In genomic region chr9:19117039-19117716, GRCh38 we compare ENCODE assay signal across 17 cellular contexts. TPM values are rescaled to one million over a fixed set of nuclear protein-coding genes. Genes with fewer than 3 reads are reported as not detected.
DNase-seq lines count a peak whose midpoint lies in the region; ATAC-seq and TF ChIP-seq lines count a peak whose summit lies in the region.
"Had no signal": no experiment of that assay in that cellular context is flagged by ENCODE, and none has a peak within 500 bp of the region (broad histone marks: within the 10 kb centered on the region; RNA-seq: fewer than 3 reads in every experiment).

No MANE protein-coding gene starts in this region.

- H3K9me3 Mint-ChIP-seq in CD8-positive, alpha-beta T cell = no peaks in the 10 kb centered on the region
- H3K9me3 Mint-ChIP-seq: activated B cell treated with CpG ODN at 0.5 μM for 24 hours had no signal

- H3K79me2 ChIP-seq in ACC112 (ENCODE audit: control insufficient read depth, insufficient read depth, low read length, unreplicated experiment) = peaks cover 7% of the 10 kb centered on the region

- H3K9me3 ChIP-seq in CD8-positive, alpha-beta T cell (ENCODE audit: low read length) = no peaks in the 10 kb centered on the region
- H3K9me3 ChIP-seq in adipocyte (ENCODE audit: control insufficient read depth, low read length) = no peaks in the 10 kb centered on the region
- no peaks in the 10 kb centered on the region for H3K9me3 ChIP-seq in liver (ENCODE audit: control insufficient read depth in 4 of 4, low read length in 3 of 4)
- H3K9me3 ChIP-seq: pancreas, SJSA1 had no signal

- H3K27me3 ChIP-seq in ACC112 (ENCODE audit: insufficient read depth, low read length) (no peaks in the 10 kb centered on the region), adipocyte (replicated peaks; ENCODE audit: control insufficient read depth, insufficient read depth, low read length) (no peaks in the 10 kb centered on the region), liver (ENCODE audit: control insufficient read depth in 4 of 4, insufficient read depth in 4 of 4, low read length in 3 of 4) (no peaks in the 10 kb centered on the region)
- no peaks in the 10 kb centered on the region for H3K27me3 ChIP-seq in CD8-positive, alpha-beta T cell (ENCODE audit: insufficient read depth, low read length)
- H3K27me3 ChIP-seq: pancreas, SJSA1 had no signal

- 96% methylated on average over 5 of the region's 5 CpGs for WGBS in liver

- ATAC-seq in CD8-positive, alpha-beta T cell = no peak
- no peak for ATAC-seq in HG02870 (IDR thresholded peaks at IDR 0.05; ENCODE audit: unreplicated experiment)
- no peak for ATAC-seq in HG03469 (IDR thresholded peaks at IDR 0.05; ENCODE audit: unreplicated experiment)
- ATAC-seq: HCT116, pancreas, T-helper 17 cell had no signal

- peak overlapping the region; percentile 63 for H3K9ac ChIP-seq in adipocyte (ENCODE audit: low read length)
- H3K9ac ChIP-seq in liver (ENCODE audit: low read depth in 1 of 2, low read length in 2 of 2) = no peak overlapping the region

- H3K27ac ChIP-seq in ACC112 (ENCODE audit: low read depth, low read length) (peak overlapping the region; percentile 74), liver (ENCODE audit: low read depth in 1 of 2, low read length in 2 of 2) (peak overlapping the region; percentile 25 to 37)
- H3K27ac ChIP-seq in CD8-positive, alpha-beta T cell (ENCODE audit: low read depth, low read length) = no peak overlapping the region
- H3K27ac ChIP-seq: pancreas, SJSA1 had no signal

- no peak for TF ChIP-seq RAD21 in liver (IDR thresholded peaks at IDR 0.05)

- intact Hi-C loops in CD8-positive, alpha-beta T cell (cut with DNase I, micrococcal nuclease) = no loop called here

- no peak overlapping the region for H3K4me3 Mint-ChIP-seq in CD8-positive, alpha-beta T cell
- H3K4me3 Mint-ChIP-seq: activated B cell treated with CpG ODN at 0.5 μM for 24 hours, T-helper 17 cell had no signal

- no peaks in the 10 kb centered on the region for H3K27me3 Mint-ChIP-seq in CD8-positive, alpha-beta T cell (ENCODE audit: low read depth)
- H3K27me3 Mint-ChIP-seq: activated B cell treated with CpG ODN at 0.5 μM for 24 hours, T-helper 17 cell had no signal

- no peak for TF ChIP-seq CTCF in CD8-positive, alpha-beta T cell (IDR thresholded peaks at IDR 0.05)
- TF ChIP-seq CTCF in liver (IDR thresholded peaks at IDR 0.05; ENCODE audit: low read depth, low read length, missing input control) = no peak

- no peak overlapping the region; the same call in 1 of the 2 replicates for H3K4me3 ChIP-seq in ACC112 (ENCODE audit: low read depth, low read length)
- no peak overlapping the region for H3K4me3 ChIP-seq in CD8-positive, alpha-beta T cell (ENCODE audit: low read depth, low read length)
- H3K4me3 ChIP-seq in adipocyte (ENCODE audit: low read length) = peak overlapping the region; percentile 29
- no peak overlapping the region for H3K4me3 ChIP-seq in liver (ENCODE audit: low read depth in 1 of 3, low read length in 3 of 3)
- H3K4me3 ChIP-seq: pancreas, SJSA1 had no signal

- H3K36me3 ChIP-seq in ACC112 (ENCODE audit: insufficient read depth, low read length) = peaks cover 55% of the 10 kb centered on the region
- H3K36me3 ChIP-seq in CD8-positive, alpha-beta T cell (ENCODE audit: insufficient read depth, low read length) = peaks cover 45% of the 10 kb centered on the region
- H3K36me3 ChIP-seq in adipocyte (ENCODE audit: control insufficient read depth, insufficient read depth, low read length, severe bottlenecking) = peaks cover 77% of the 10 kb centered on the region
- H3K36me3 ChIP-seq in liver (ENCODE audit: control insufficient read depth in 4 of 4, insufficient read depth in 3 of 4, low read depth in 1 of 4, low read length in 3 of 4) = peaks cover 15 to 68% (median 60%) of the 10 kb centered on the region in 4 donors

- CTCF ChIA-PET in CD8-positive, alpha-beta T cell (lab: Charles Lee) = interaction anchor here (1.4 to 1.8 kb wide), 3 partner anchors 17 to 89 kb away, joined by 3 to 5 read pairs (median 4); no protein-coding TSS in a partner anchor

- DNase-seq in CD8-positive, alpha-beta T cell = no peak
- DNase-seq in adipocyte (ENCODE audit: low read depth) (no peak), NCI-H2227 treated with DMSO at 0.1 percent for 48 hours (lab: John Stamatoyannopoulos, UW) (no peak), NCI-H510A treated with DMSO at 0.1 percent for 48 hours (lab: John Stamatoyannopoulos, UW) (no peak)
- DNase-seq: activated B cell treated with CpG ODN at 0.5 μM for 24 hours; Karpas-422; NCI-H1105 treated with DMSO at 0.1 percent for 48 hours; NCI-H524 treated with DMSO at 0.1 percent for 48 hours; pancreas; stimulated activated CD4-positive, alpha-beta T cell treated with anti-CD3 and anti-CD28 coated beads, Interleukin-4, amount 100 ng/mL, for 1 hour; T-helper 17 cell had no signal

- peaks cover 81% of the 10 kb centered on the region for H3K36me3 Mint-ChIP-seq in CD8-positive, alpha-beta T cell

- POLR2A ChIA-PET in CD8-positive, alpha-beta T cell (lab: Charles Lee) = no interaction called here

- H3K27ac Mint-ChIP-seq in CD8-positive, alpha-beta T cell = peak overlapping the region; percentile 71
- H3K27ac Mint-ChIP-seq: activated B cell treated with CpG ODN at 0.5 μM for 24 hours, T-helper 17 cell had no signal

- peaks cover 16% of the 10 kb centered on the region for H3K4me1 Mint-ChIP-seq in CD8-positive, alpha-beta T cell (ENCODE audit: low read depth)
- H3K4me1 Mint-ChIP-seq: activated B cell treated with CpG ODN at 0.5 μM for 24 hours had no signal

- H3K4me1 ChIP-seq in ACC112 (ENCODE audit: control insufficient read depth, insufficient read depth, low read length, unreplicated experiment) (peaks cover 68% of the 10 kb centered on the region), adipocyte (ENCODE audit: control insufficient read depth, insufficient read depth, low read length) (peaks cover 72% of the 10 kb centered on the region), liver (ENCODE audit: control insufficient read depth in 4 of 4, insufficient read depth in 4 of 4, low read length in 3 of 4) (peaks cover 0 to 20% (median 10%) of the 10 kb centered on the region in 4 donors)
- no peaks in the 10 kb centered on the region for H3K4me1 ChIP-seq in CD8-positive, alpha-beta T cell (ENCODE audit: insufficient read depth, low read length)
- H3K4me1 ChIP-seq: pancreas, SJSA1 had no signal

- no peak overlapping the region for H2AFZ ChIP-seq in ACC112 (ENCODE audit: low read length, unreplicated experiment)

TF ChIP-seq in liver, 16 proteins besides CTCF, POLR2A, EP300 and RAD21:
- TF ChIP-seq RXRA (IDR thresholded peaks at IDR 0.05) = no peak
- TF ChIP-seq REST (IDR thresholded peaks at IDR 0.05) = no peak
- TF ChIP-seq HNF4G (IDR thresholded peaks at IDR 0.05) = no peak

RNA-seq across cellular contexts. Expression of gene PLIN2, which starts 10.1 kb away (rescaled TPM):
- 10 to 100 TPM; 47.1 to 47.7 TPM for total RNA-seq in CD8-positive, alpha-beta T cell
- total RNA-seq in liver = 100 to 1,000 TPM in 1 of 2 donors, 10 to 100 TPM in 1; 72.7 to 688 TPM
- polyA plus RNA-seq in liver = 100 to 1,000 TPM; 344 to 513 TPM

RNA-seq across cellular contexts. Expression of gene HAUS6, which starts 14.5 kb away (rescaled TPM):
- total RNA-seq in CD8-positive, alpha-beta T cell = 10 to 100 TPM; 14.2 to 16.5 TPM
- 10 to 100 TPM in 1 of 2 donors, 1 to 10 TPM in 1; 7.0 to 10.1 TPM for total RNA-seq in liver
- polyA plus RNA-seq in liver = 1 to 10 TPM; 1.9 to 4.2 TPM
